Comparison of ENCODE assay signal across 8 cellular contexts in genomic region chr3:49092948-49093852, GRCh38. TPM values are rescaled to one million over a fixed set of nuclear protein-coding genes. Genes with fewer than 3 reads are reported as not detected.
DNase-seq lines count a peak whose midpoint lies in the region; ATAC-seq and TF ChIP-seq lines count a peak whose summit lies in the region.

No MANE protein-coding gene starts in this region.

- peak; percentile 75 for DNase-seq in BE2C
- peak; percentile 78 for DNase-seq in NCI-H82 (lab: John Stamatoyannopoulos, UW)
- DNase-seq in activated CD8-positive, alpha-beta memory T cell treated with anti-CD3 and anti-CD28 coated beads, Interleukin-2, amount 50 U/mL, for 48 hours, result peak; percentile 92
- DNase-seq in epithelial cell of esophagus (ENCODE audit: low read depth), result peak; percentile 79
- DNase-seq in mucosa of descending colon, result peak; percentile 89 to 94 (median 90)
- peak; percentile 80 to 82 for DNase-seq in stimulated activated CD8-positive, alpha-beta memory T cell treated with anti-CD3 and anti-CD28 coated beads, Interleukin-2, amount 100 ng/mL, for 48 hours (ENCODE audit: low read depth in 2 of 2)

- H3K4me1 ChIP-seq in BE2C (no peaks in the 10 kb centered on the region), mucosa of descending colon (ENCODE audit: low read depth) (peaks cover 24% of the 10 kb centered on the region)

- no peaks in the 10 kb centered on the region for H3K27me3 ChIP-seq in BE2C

- peak; percentile 36 for ATAC-seq in GM19043 (IDR thresholded peaks at IDR 0.05; ENCODE audit: low read depth, unreplicated experiment)
- peak; percentile 49 for ATAC-seq in HG03432 (IDR thresholded peaks at IDR 0.05; ENCODE audit: unreplicated experiment)
- ATAC-seq in mucosa of descending colon, result peak; percentile 76

- H3K36me3 ChIP-seq in BE2C (peaks cover 5% of the 10 kb centered on the region; the same call in 1 of the 2 replicates), mucosa of descending colon (ENCODE audit: low read depth) (no peaks in the 10 kb centered on the region)

- intact Hi-C loops in mucosa of descending colon (cut with DNase I, micrococcal nuclease), result no loop called here

- H3K4me3 ChIP-seq in BE2C (ENCODE audit: low read depth, low read length) (peak overlapping the region; percentile 86), epithelial cell of esophagus (ENCODE audit: low read length) (peak overlapping the region; percentile 91), mucosa of descending colon (peak overlapping the region; percentile 91)

- H3K9me3 ChIP-seq in BE2C (no peaks in the 10 kb centered on the region), mucosa of descending colon (no peaks in the 10 kb centered on the region)

- TF ChIP-seq CTCF in BE2C (IDR thresholded peaks at IDR 0.05; ENCODE audit: low read depth, low read length), result no peak
- TF ChIP-seq CTCF in epithelial cell of esophagus (IDR thresholded peaks at IDR 0.05; ENCODE audit: insufficient read depth, low read depth, low read length, missing control alignments), result no peak
- TF ChIP-seq CTCF in mucosa of descending colon (IDR thresholded peaks at IDR 0.05), result no peak

RNA-seq across cellular contexts. Expression of gene QRICH1, which starts 0.7 kb away (rescaled TPM):
- 72.3 TPM for polyA plus RNA-seq in BE2C (2012; ENCODE audit: insufficient read depth, insufficient read length, low read depth)
- 100 to 1,000 TPM in 1 of 3 donors, 10 to 100 TPM in 2; 73.0 to 104 (median 86.1) TPM for total RNA-seq in mucosa of descending colon

RNA-seq across cellular contexts. Expression of gene QARS1, which starts 11.4 kb away (rescaled TPM):
- polyA plus RNA-seq in BE2C (2012; ENCODE audit: insufficient read depth, insufficient read length, low read depth), result 142 TPM
- total RNA-seq in mucosa of descending colon, result 100 to 1,000 TPM; 235 to 415 (median 373) TPM

RNA-seq across cellular contexts. Expression of gene USP19, which starts 27.4 kb away (rescaled TPM):
- 53.2 TPM for polyA plus RNA-seq in BE2C (2012; ENCODE audit: insufficient read depth, insufficient read length, low read depth)
- 10 to 100 TPM; 65.7 to 84.7 (median 82.6) TPM for total RNA-seq in mucosa of descending colon

RNA-seq across cellular contexts. Expression of gene LAMB2, which starts 39.6 kb away (rescaled TPM):
- polyA plus RNA-seq in BE2C (2012; ENCODE audit: insufficient read depth, insufficient read length, low read depth), result 104 TPM
- total RNA-seq in mucosa of descending colon, result 100 to 1,000 TPM in 1 of 3 donors, 10 to 100 TPM in 2; 52.1 to 354 (median 82.0) TPM

Comparison
In these comparisons a context has a peak if more than half of its experiments do, and no peak if none do; other contexts are left out.
1. Peak in every context shown above with its lines: DNase-seq, ATAC-seq and H3K4me3 ChIP-seq.